ENCODE assay signal across 12 cellular contexts in the genomic region with DNA sequence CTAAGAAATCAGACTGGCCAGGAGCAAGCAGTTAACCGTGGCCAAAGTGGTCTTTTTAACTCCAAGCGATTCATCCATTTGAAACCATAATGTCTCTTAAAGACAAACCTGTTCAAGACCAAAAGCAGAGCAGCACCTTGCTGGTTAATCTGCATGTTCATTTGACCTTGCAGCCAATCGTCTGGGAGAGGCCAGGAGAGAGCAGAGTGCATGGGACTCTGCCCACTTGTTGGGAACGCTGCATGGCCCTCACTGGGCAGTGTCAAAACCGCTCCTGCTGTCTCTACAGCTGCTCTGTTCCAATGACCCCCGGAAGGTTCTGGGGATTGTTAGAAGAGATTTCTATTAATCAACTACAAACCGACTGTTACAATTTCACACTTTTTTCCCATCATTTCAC.
DNase-seq lines count a peak whose midpoint lies in the region; ATAC-seq, FAIRE-seq and TF ChIP-seq lines count a peak whose summit lies in the region.
"Had no signal": no experiment of that assay in that cellular context is flagged by ENCODE, and none has a peak within 500 bp of the region (broad histone marks: within the 10 kb centered on the region; RNA-seq: fewer than 3 reads in every experiment).

No MANE protein-coding gene starts in this region.

- no TSS peak for BruUV-seq in PC-3 (replicated peaks; lab: Mats Ljungman, UMichigan)

- CTCF ChIA-PET in CD8-positive, alpha-beta T cell (lab: Charles Lee): interaction anchor here (0.7 to 8.5 kb wide), 16 partner anchors 8 to 865 kb away, joined by 3 to 210 read pairs (median 8); partner anchors contain the start of gene MAP7
- CTCF ChIA-PET in PC-3 (lab: Charles Lee): no interaction called here

- no peak overlapping the region for H3K9ac ChIP-seq in PC-3 (ENCODE audit: low read length)

- H3K36me3 Mint-ChIP-seq in CD8-positive, alpha-beta T cell: no peaks in the 10 kb centered on the region

- peaks cover 14% of the 10 kb centered on the region for H3K4me1 Mint-ChIP-seq in CD8-positive, alpha-beta T cell (ENCODE audit: low read depth)

- H3K9me2 ChIP-seq in PC-3 (replicated peaks; ENCODE audit: low read length) (no peaks in the 10 kb centered on the region), hepatocyte (replicated peaks; ENCODE audit: insufficient read depth) (no peaks in the 10 kb centered on the region)

- peak overlapping the region; percentile 83 for H3K4me3 Mint-ChIP-seq in CD8-positive, alpha-beta T cell

- no peaks in the 10 kb centered on the region for H3F3A ChIP-seq in PC-3 (ENCODE audit: low read length, unreplicated experiment)

- DNase-seq in CD8-positive, alpha-beta T cell: no peak
- DNase-seq in PC-3 (no peak), hepatocyte (ENCODE audit: low spot score) (no peak), pancreas (no peak), NCI-H1694 (lab: John Stamatoyannopoulos, UW) (no peak), DMS53 (lab: John Stamatoyannopoulos, UW) (no peak), ureter (ENCODE audit: low spot score) (no peak)
- DNase-seq: DND-41, NCI-H510A treated with DMSO at 0.1 percent for 48 hours had no signal

- H3K79me2 ChIP-seq in PC-3 (ENCODE audit: low read length) (no peaks in the 10 kb centered on the region), hepatocyte (no peaks in the 10 kb centered on the region)

- TF ChIP-seq CTCF in CD8-positive, alpha-beta T cell (IDR thresholded peaks at IDR 0.05): no peak
- TF ChIP-seq CTCF in PC-3 (conservative IDR thresholded peaks at IDR 0.05; ENCODE audit: low read depth, low read length) (no peak), hepatocyte (IDR thresholded peaks at IDR 0.05; ENCODE audit: poor library complexity) (no peak), pancreas (IDR thresholded peaks at IDR 0.05) (no peak)

- POLR2A ChIA-PET in CD8-positive, alpha-beta T cell (lab: Charles Lee): interaction anchor here (0.7 to 5.4 kb wide), 5 partner anchors 9 to 301 kb away, joined by 3 to 22 read pairs (median 3); no protein-coding TSS in a partner anchor
- POLR2A ChIA-PET in PC-3 (lab: Charles Lee; ENCODE audit: unreplicated experiment): no interaction called here

- no peaks in the 10 kb centered on the region for H4K20me1 ChIP-seq in PC-3 (ENCODE audit: low read length)
- H4K20me1 ChIP-seq in hepatocyte (ENCODE audit: insufficient read depth, poor library complexity, severe bottlenecking): no peaks in the 10 kb centered on the region

- no peaks in the 10 kb centered on the region for H3K27me3 ChIP-seq in CD8-positive, alpha-beta T cell (ENCODE audit: insufficient read depth, low read length)
- peaks cover 15% of the 10 kb centered on the region for H3K27me3 ChIP-seq in PC-3 (ENCODE audit: low read length)
- no peaks in the 10 kb centered on the region for H3K27me3 ChIP-seq in hepatocyte
- peaks cover 0 to 5% (median 0%) of the 10 kb centered on the region in 4 donors for H3K27me3 ChIP-seq in pancreas

- peak overlapping the region; percentile 83 for H3K27ac Mint-ChIP-seq in CD8-positive, alpha-beta T cell

- H2AFZ ChIP-seq in PC-3 (ENCODE audit: low read length) (peak overlapping the region; percentile 90), hepatocyte (no peak overlapping the region)

- no peaks in the 10 kb centered on the region for H3K36me3 ChIP-seq in CD8-positive, alpha-beta T cell (ENCODE audit: insufficient read depth, low read length)
- H3K36me3 ChIP-seq in PC-3 (ENCODE audit: low read depth, low read length) (no peaks in the 10 kb centered on the region), hepatocyte (replicated peaks; ENCODE audit: insufficient read depth, low read depth) (no peaks in the 10 kb centered on the region), pancreas (no peaks in the 10 kb centered on the region)

- H3K27ac ChIP-seq in CD8-positive, alpha-beta T cell (ENCODE audit: low read depth, low read length): no peak overlapping the region
- H3K27ac ChIP-seq in PC-3 (ENCODE audit: low read length) (no peak overlapping the region), hepatocyte (peak overlapping the region; percentile 25), pancreas (no peak overlapping the region)

- H3K4me3 ChIP-seq in CD8-positive, alpha-beta T cell (ENCODE audit: low read depth, low read length): peak overlapping the region; percentile 61
- peak overlapping the region; percentile 66 for H3K4me3 ChIP-seq in PC-3 (ENCODE audit: low read length)
- H3K4me3 ChIP-seq in hepatocyte: peak overlapping the region; percentile 41
- peak overlapping the region in 1 of 4 donors; percentile 42 for H3K4me3 ChIP-seq in pancreas

- FAIRE-seq in pancreas (lab: Jason Lieb, UNC): no peak
- FAIRE-seq: endometrium, HTR-8/SVneo had no signal

- H3K27me3 Mint-ChIP-seq in CD8-positive, alpha-beta T cell (ENCODE audit: low read depth): no peaks in the 10 kb centered on the region

- H3K9me3 ChIP-seq in CD8-positive, alpha-beta T cell (ENCODE audit: low read length): no peaks in the 10 kb centered on the region
- H3K9me3 ChIP-seq in PC-3 (ENCODE audit: low read length) (no peaks in the 10 kb centered on the region), hepatocyte (ENCODE audit: low read depth) (no peaks in the 10 kb centered on the region), pancreas (no peaks in the 10 kb centered on the region)

- H3K4me1 ChIP-seq in CD8-positive, alpha-beta T cell (ENCODE audit: insufficient read depth, low read length): peaks cover 8% of the 10 kb centered on the region
- H3K4me1 ChIP-seq in PC-3 (ENCODE audit: insufficient read depth, low read length) (no peaks in the 10 kb centered on the region), hepatocyte (ENCODE audit: insufficient read depth) (no peaks in the 10 kb centered on the region), pancreas (no peaks in the 10 kb centered on the region)

- 49% methylated on average over 7 of the region's 7 CpGs for WGBS in hepatocyte (ENCODE audit: low lambda C conversion rate, missing lambda C conversion rate)
- 57 to 61% methylated on average over 7 of the region's 7 CpGs for WGBS in pancreas, 2 donors

- intact Hi-C loops in CD8-positive, alpha-beta T cell (cut with DNase I, micrococcal nuclease): loop anchor here in 1 of 2 experiments (2.0 kb wide), 1 partner anchor 320 kb away; no protein-coding TSS in a partner anchor
- intact Hi-C loops in PC-3 (cut with micrococcal nuclease) (loop anchor here (2.0 kb wide), 1 partner anchor 338 kb away; no protein-coding TSS in a partner anchor), pancreas (cut with DNase I) (no loop called here)

- H3K4me2 ChIP-seq in PC-3 (ENCODE audit: low read length) (peak overlapping the region; percentile 84), hepatocyte (peak overlapping the region; percentile 83)

- H3K9me3 Mint-ChIP-seq in CD8-positive, alpha-beta T cell: no peaks in the 10 kb centered on the region

- no peak for ATAC-seq in CD8-positive, alpha-beta T cell
- ATAC-seq in PC-3 (no peak), pancreas (peak; percentile 39 to 57 (median 46)), HG03196 (IDR thresholded peaks at IDR 0.05; ENCODE audit: unreplicated experiment) (no peak)

Comparison
In these comparisons a context has a peak if more than half of its experiments do, and no peak if none do; other contexts are left out.
1. ATAC-seq: peak in pancreas (4 of 4); none in CD8-positive, alpha-beta T cell (single experiment), PC-3 (single experiment) and HG03196 (single experiment).